8 cellular contexts compared by ENCODE assay signal in the genomic region with DNA sequence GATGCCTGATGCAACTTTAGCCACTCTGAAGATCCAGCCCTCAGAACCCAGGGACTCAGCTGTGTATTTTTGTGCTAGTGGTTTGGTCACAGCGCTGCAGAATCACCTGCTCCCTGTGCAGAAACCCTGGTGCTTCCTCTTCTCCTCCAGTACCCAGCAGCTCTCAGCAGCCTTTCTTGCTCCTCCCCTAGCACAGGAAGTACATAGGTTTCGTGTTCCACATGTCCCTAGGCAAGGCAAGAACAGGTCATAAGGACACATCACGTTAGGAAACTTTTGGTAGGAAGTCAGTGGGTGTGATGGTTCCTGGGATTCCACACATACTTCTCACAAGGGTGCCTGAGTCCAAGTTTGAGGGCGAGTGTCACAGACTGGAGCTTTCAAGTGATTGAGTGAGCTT.
DNase-seq lines count a peak whose midpoint lies in the region; ATAC-seq and TF ChIP-seq lines count a peak whose summit lies in the region.

No MANE protein-coding gene starts in this region.

- RAD21 ChIA-PET in HCT116 (lab: Charles Lee; ENCODE audit: low non-redundant PET in 1 of 2, low total read pairs in 2 of 2, uncharacterized antibody in 2 of 2, unreplicated experiment in 2 of 2), result no interaction called here

- no peaks in the 10 kb centered on the region for H3K9me2 ChIP-seq in HCT116 (ENCODE audit: insufficient read depth)

- no peaks in the 10 kb centered on the region for H4K20me1 ChIP-seq in HCT116 (ENCODE audit: insufficient read depth)

- no peak for TF ChIP-seq RAD21 in HCT116 (IDR thresholded peaks at IDR 0.05; ENCODE audit: low read depth)

- CTCF ChIA-PET in HCT116 (lab: Charles Lee), result interaction anchor here (0.9 to 1.2 kb wide), 2 partner anchors 23 to 65 kb away, joined by 3 to 5 read pairs; no protein-coding TSS in a partner anchor

- H2AFZ ChIP-seq in HCT116 (ENCODE audit: low read depth, low read length, poor library complexity, severe bottlenecking), result no peak overlapping the region

- H3K79me2 ChIP-seq in HCT116 (ENCODE audit: insufficient read depth, low read length), result no peaks in the 10 kb centered on the region

- H3K27ac ChIP-seq in HCT116 (ENCODE audit: low read depth, low read length) (no peak overlapping the region), heart right ventricle (no peak overlapping the region)

- TF ChIP-seq CTCF in HCT116 (IDR thresholded peaks at IDR 0.05 in 2 of 3, conservative IDR thresholded peaks at IDR 0.05 in 1 of 3; ENCODE audit: borderline replicate concordance in 1 of 3, insufficient read depth in 1 of 3, low read depth in 2 of 3, low read length in 2 of 3) (no peak), epithelial cell of esophagus (IDR thresholded peaks at IDR 0.05; ENCODE audit: insufficient read depth, low read depth, low read length, missing control alignments) (no peak), heart right ventricle (IDR thresholded peaks at IDR 0.05) (no peak)

- ATAC-seq in GM18519 (IDR thresholded peaks at IDR 0.05; ENCODE audit: low FRiP score, unreplicated experiment), result peak; percentile 39
- ATAC-seq in HCT116, result no peak
- ATAC-seq in heart right ventricle, result no peak

- H3K36me3 ChIP-seq in HCT116 (ENCODE audit: control insufficient read depth in 1 of 2, insufficient read depth in 2 of 2, low read length in 2 of 2) (no peaks in the 10 kb centered on the region), heart right ventricle (no peaks in the 10 kb centered on the region)

- BruUV-seq in HCT116 (replicated peaks; lab: Mats Ljungman, UMichigan), result no TSS peak

- H3K27me3 ChIP-seq in HCT116 (ENCODE audit: insufficient read depth, low read length) (no peaks in the 10 kb centered on the region), heart right ventricle (no peaks in the 10 kb centered on the region)

- TF ChIP-seq POLR2A in HCT116 (IDR thresholded peaks at IDR 0.05; ENCODE audit: borderline replicate concordance, extremely low read depth, insufficient read depth, insufficient read length), result no peak

- no peak overlapping the region for H3K9ac ChIP-seq in HCT116 (ENCODE audit: low read length)

- H3K4me3 ChIP-seq in HCT116 (replicated peaks in 1 of 2; ENCODE audit: low read depth in 1 of 2, low read length in 2 of 2) (no peak overlapping the region), epithelial cell of esophagus (ENCODE audit: low read length) (no peak overlapping the region), heart right ventricle (no peak overlapping the region)

- peak overlapping the region; percentile 12; the same call in 1 of the 2 replicates for H3K4me2 ChIP-seq in HCT116 (ENCODE audit: low read length)

- H3K4me1 ChIP-seq in HCT116 (ENCODE audit: control insufficient read depth in 1 of 2, insufficient read depth in 2 of 2, low read length in 2 of 2) (peaks cover 0 to 25% of the 10 kb centered on the region in 2 experiments; a peak in 3 of 4 replicates), heart right ventricle (peaks cover 0 to 11% (median 0%) of the 10 kb centered on the region in 9 donors)

- 34 to 42% methylated on average over 4 of the region's 4 CpGs for WGBS in heart right ventricle, 2 donors

- DNase-seq in HCT116 (ENCODE audit: low read depth, low spot score) (no peak), NAMALWA (ENCODE audit: low spot score) (peak; percentile 45), epithelial cell of esophagus (ENCODE audit: low read depth) (peak; percentile 70), NCI-H1092 treated with DMSO at 0.1 percent for 48 hours (lab: John Stamatoyannopoulos, UW) (no peak), amniotic stem cell (lab: John Stamatoyannopoulos, UW) (no peak), A172 (ENCODE audit: low spot score) (no peak), heart right ventricle (no peak)

- H3K9me3 ChIP-seq in HCT116 (ENCODE audit: control insufficient read depth in 1 of 2, insufficient read depth in 1 of 2, low read depth in 1 of 2, low read length in 2 of 2) (no peaks in the 10 kb centered on the region), heart right ventricle (no peaks in the 10 kb centered on the region)

- POLR2A ChIA-PET in HCT116 (lab: Charles Lee), result no interaction called here

- intact Hi-C loops in HCT116 (cut with micrococcal nuclease), result no loop called here
- intact Hi-C loops in heart right ventricle (cut with DNase I), result no loop called here

TF ChIP-seq in HCT116, 20 proteins besides CTCF, POLR2A, EP300 and RAD21:
- no peak for TF ChIP-seq ZFX (IDR thresholded peaks at IDR 0.05)
- TF ChIP-seq, protein P1, sequence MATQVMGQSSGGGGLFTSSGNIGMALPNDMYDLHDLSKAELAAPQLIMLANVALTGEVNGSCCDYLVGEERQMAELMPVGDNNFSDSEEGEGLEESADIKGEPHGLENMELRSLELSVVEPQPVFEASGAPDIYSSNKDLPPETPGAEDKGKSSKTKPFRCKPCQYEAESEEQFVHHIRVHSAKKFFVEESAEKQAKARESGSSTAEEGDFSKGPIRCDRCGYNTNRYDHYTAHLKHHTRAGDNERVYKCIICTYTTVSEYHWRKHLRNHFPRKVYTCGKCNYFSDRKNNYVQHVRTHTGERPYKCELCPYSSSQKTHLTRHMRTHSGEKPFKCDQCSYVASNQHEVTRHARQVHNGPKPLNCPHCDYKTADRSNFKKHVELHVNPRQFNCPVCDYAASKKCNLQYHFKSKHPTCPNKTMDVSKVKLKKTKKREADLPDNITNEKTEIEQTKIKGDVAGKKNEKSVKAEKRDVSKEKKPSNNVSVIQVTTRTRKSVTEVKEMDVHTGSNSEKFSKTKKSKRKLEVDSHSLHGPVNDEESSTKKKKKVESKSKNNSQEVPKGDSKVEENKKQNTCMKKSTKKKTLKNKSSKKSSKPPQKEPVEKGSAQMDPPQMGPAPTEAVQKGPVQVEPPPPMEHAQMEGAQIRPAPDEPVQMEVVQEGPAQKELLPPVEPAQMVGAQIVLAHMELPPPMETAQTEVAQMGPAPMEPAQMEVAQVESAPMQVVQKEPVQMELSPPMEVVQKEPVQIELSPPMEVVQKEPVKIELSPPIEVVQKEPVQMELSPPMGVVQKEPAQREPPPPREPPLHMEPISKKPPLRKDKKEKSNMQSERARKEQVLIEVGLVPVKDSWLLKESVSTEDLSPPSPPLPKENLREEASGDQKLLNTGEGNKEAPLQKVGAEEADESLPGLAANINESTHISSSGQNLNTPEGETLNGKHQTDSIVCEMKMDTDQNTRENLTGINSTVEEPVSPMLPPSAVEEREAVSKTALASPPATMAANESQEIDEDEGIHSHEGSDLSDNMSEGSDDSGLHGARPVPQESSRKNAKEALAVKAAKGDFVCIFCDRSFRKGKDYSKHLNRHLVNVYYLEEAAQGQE (IDR thresholded peaks at IDR 0.05; ENCODE audit: low read depth), result no peak
- TF ChIP-seq, protein P2, sequence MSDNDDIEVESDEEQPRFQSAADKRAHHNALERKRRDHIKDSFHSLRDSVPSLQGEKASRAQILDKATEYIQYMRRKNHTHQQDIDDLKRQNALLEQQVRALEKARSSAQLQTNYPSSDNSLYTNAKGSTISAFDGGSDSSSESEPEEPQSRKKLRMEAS (IDR thresholded peaks at IDR 0.05), result no peak
- no peak for TF ChIP-seq CBX3 (IDR thresholded peaks at IDR 0.05; ENCODE audit: low read depth)
- TF ChIP-seq EZH2 (IDR thresholded peaks at IDR 0.05), result no peak
- no peak for TF ChIP-seq TCF7L2 (IDR thresholded peaks at IDR 0.05; ENCODE audit: borderline replicate concordance, extremely low read depth, insufficient read depth, insufficient read length)
- TF ChIP-seq, protein P3, sequence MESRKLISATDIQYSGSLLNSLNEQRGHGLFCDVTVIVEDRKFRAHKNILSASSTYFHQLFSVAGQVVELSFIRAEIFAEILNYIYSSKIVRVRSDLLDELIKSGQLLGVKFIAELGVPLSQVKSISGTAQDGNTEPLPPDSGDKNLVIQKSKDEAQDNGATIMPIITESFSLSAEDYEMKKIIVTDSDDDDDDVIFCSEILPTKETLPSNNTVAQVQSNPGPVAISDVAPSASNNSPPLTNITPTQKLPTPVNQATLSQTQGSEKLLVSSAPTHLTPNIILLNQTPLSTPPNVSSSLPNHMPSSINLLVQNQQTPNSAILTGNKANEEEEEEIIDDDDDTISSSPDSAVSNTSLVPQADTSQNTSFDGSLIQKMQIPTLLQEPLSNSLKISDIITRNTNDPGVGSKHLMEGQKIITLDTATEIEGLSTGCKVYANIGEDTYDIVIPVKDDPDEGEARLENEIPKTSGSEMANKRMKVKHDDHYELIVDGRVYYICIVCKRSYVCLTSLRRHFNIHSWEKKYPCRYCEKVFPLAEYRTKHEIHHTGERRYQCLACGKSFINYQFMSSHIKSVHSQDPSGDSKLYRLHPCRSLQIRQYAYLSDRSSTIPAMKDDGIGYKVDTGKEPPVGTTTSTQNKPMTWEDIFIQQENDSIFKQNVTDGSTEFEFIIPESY (IDR thresholded peaks at IDR 0.05; ENCODE audit: extremely low read depth, insufficient replicate concordance, low read length), result no peak

Comparison
In these comparisons a context has a peak if more than half of its experiments do, and no peak if none do; other contexts are left out.
1. DNase-seq: peak in NAMALWA (single experiment) and epithelial cell of esophagus (single experiment); none in HCT116 (single experiment), NCI-H1092 treated with DMSO at 0.1 percent for 48 hours (single experiment), amniotic stem cell (single experiment), A172 (single experiment) and heart right ventricle (0 of 2).